In the genomic region with DNA sequence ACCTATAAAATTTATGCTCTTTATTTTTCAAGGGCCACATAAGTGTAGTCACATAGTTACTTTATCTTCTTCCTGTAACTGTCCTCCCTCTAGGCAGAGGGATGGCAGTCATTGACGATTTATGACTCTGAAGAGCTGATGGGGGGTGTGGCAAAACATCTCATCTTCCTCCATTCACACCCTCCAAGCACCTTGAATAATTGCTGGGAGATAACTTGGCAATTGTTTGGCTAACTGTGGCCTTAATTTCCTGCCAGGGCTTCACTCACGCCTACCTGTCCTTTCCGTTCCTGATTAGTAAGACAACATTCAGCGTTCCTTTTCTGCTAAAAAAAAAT, we compare ENCODE assay signal across 1 cellular context.
TF ChIP-seq lines count a peak whose summit lies in the region.

No MANE protein-coding gene starts in this region.

TF ChIP-seq in K562, 482 proteins besides CTCF, POLR2A, EP300 and RAD21 (continued from another document):
- TF ChIP-seq, protein P1, sequence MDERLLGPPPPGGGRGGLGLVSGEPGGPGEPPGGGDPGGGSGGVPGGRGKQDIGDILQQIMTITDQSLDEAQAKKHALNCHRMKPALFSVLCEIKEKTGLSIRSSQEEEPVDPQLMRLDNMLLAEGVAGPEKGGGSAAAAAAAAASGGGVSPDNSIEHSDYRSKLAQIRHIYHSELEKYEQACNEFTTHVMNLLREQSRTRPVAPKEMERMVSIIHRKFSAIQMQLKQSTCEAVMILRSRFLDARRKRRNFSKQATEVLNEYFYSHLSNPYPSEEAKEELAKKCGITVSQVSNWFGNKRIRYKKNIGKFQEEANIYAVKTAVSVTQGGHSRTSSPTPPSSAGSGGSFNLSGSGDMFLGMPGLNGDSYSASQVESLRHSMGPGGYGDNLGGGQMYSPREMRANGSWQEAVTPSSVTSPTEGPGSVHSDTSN (CRISPR knock-in tag; IDR thresholded peaks at IDR 0.05; ENCODE audit: low read depth) = no peak
- TF ChIP-seq, protein P1 (tag; conservative IDR thresholded peaks at IDR 0.05; ENCODE audit: low read depth) = peak; percentile 55; the same call in 1 of the 2 replicates
- peak; percentile 71 for TF ChIP-seq MEIS2 (IDR thresholded peaks at IDR 0.05; ENCODE audit: partially characterized antibody)
